ENCODE assay signal across 12 cellular contexts in the genomic region with DNA sequence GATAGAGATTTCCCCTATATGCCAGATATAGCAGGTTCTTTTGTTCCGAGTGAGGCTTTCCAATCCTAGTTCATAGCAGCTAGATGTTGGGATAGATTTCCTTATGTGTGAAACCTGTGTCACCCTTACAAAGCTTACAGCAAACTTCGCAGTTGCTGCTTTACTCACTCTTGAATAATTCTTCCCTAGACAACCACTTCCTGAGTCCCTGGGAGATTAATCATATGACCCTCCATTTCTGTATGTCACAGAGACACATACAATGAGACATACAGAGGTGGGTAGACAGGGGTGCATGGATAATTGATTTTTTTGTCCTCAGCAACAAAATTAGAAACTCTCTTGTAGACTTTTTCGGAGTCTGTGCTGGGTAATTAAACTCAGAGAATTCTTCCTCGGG.
DNase-seq lines count a peak whose midpoint lies in the region; ATAC-seq and TF ChIP-seq lines count a peak whose summit lies in the region.
"Had no signal": no experiment of that assay in that cellular context is flagged by ENCODE, and none has a peak within 500 bp of the region (broad histone marks: within the 10 kb centered on the region; RNA-seq: fewer than 3 reads in every experiment).

No MANE protein-coding gene starts in this region.

- no peaks in the 10 kb centered on the region for H3K27me3 Mint-ChIP-seq in immature natural killer cell (ENCODE audit: low read depth in 3 of 3)
- no peaks in the 10 kb centered on the region for H3K27me3 Mint-ChIP-seq in activated CD8-positive, alpha-beta T cell treated with anti-CD3 and anti-CD28 coated beads, Interleukin-2, amount 10 ng/mL, durations not matched to agents 7 days and 5 days (ENCODE audit: low read depth)

- TF ChIP-seq EP300 in tibial nerve (IDR thresholded peaks at IDR 0.05): no peak

- CTCF ChIA-PET in activated CD8-positive, alpha-beta T cell treated with anti-CD3 and anti-CD28 coated beads, Interleukin-2, amount 10 ng/mL, durations not matched to agents 7 days and 5 days (lab: Charles Lee): no interaction called here

- no peak overlapping the region for H3K27ac Mint-ChIP-seq in immature natural killer cell
- no peak overlapping the region for H3K27ac Mint-ChIP-seq in activated CD8-positive, alpha-beta T cell treated with anti-CD3 and anti-CD28 coated beads, Interleukin-2, amount 10 ng/mL, durations not matched to agents 7 days and 5 days

- H3K36me3 Mint-ChIP-seq in immature natural killer cell: no peaks in the 10 kb centered on the region
- H3K36me3 Mint-ChIP-seq in activated CD8-positive, alpha-beta T cell treated with anti-CD3 and anti-CD28 coated beads, Interleukin-2, amount 10 ng/mL, durations not matched to agents 7 days and 5 days (ENCODE audit: low read depth): no peaks in the 10 kb centered on the region

- peaks cover 0 to 11% (median 0%) of the 10 kb centered on the region in 4 donors for H3K4me1 ChIP-seq in tibial nerve
- H3K4me1 ChIP-seq: left lung had no signal

- no peaks in the 10 kb centered on the region for H3K27me3 ChIP-seq in tibial nerve
- H3K27me3 ChIP-seq: left lung had no signal

- DNase-seq in HS-5 (ENCODE audit: low read depth) (peak; percentile 73), amniotic epithelial cell (ENCODE audit: low read depth) (peak; percentile 53), glomerular visceral epithelial cell (ENCODE audit: extremely low spot score) (peak; percentile 74), stromal cell of bone marrow (ENCODE audit: low read depth) (peak; percentile 36), immature natural killer cell (no peak), tibial nerve (ENCODE audit: low spot score in 2 of 2) (no peak)
- no peak for DNase-seq in activated CD8-positive, alpha-beta T cell treated with anti-CD3 and anti-CD28 coated beads, Interleukin-2, amount 10 ng/mL, durations not matched to agents 7 days and 5 days
- DNase-seq: KBM-7; NCI-H2029 treated with DMSO at 0.1 percent for 48 hours; stimulated activated naive CD4-positive, alpha-beta T cell treated with Interleukin-2 at 50 U/mL for 16 hours had no signal

- WGBS in tibial nerve, 2 donors: 33 to 47% methylated on average over 4 of the region's 4 CpGs

- no peak overlapping the region for H3K4me3 ChIP-seq in tibial nerve
- H3K4me3 ChIP-seq: GM12878, left lung had no signal

- no peak overlapping the region for H3K27ac ChIP-seq in tibial nerve
- H3K27ac ChIP-seq: left lung had no signal

- H3K4me3 Mint-ChIP-seq in immature natural killer cell: no peak overlapping the region
- H3K4me3 Mint-ChIP-seq in activated CD8-positive, alpha-beta T cell treated with anti-CD3 and anti-CD28 coated beads, Interleukin-2, amount 10 ng/mL, durations not matched to agents 7 days and 5 days: no peak overlapping the region

- H3K4me1 Mint-ChIP-seq in immature natural killer cell: no peaks in the 10 kb centered on the region
- no peaks in the 10 kb centered on the region for H3K4me1 Mint-ChIP-seq in activated CD8-positive, alpha-beta T cell treated with anti-CD3 and anti-CD28 coated beads, Interleukin-2, amount 10 ng/mL, durations not matched to agents 7 days and 5 days (ENCODE audit: low read depth)

- peaks cover 0 to 15% (median 0%) of the 10 kb centered on the region in 4 donors for H3K9me3 ChIP-seq in tibial nerve

- TF ChIP-seq CTCF in tibial nerve (IDR thresholded peaks at IDR 0.05): no peak

- TF ChIP-seq POLR2A in tibial nerve (IDR thresholded peaks at IDR 0.05): no peak

- ATAC-seq in activated CD8-positive, alpha-beta T cell treated with anti-CD3 and anti-CD28 coated beads, Interleukin-2, amount 10 ng/mL, durations not matched to agents 7 days and 5 days: no peak
- ATAC-seq: GM12878, left lung had no signal

- H3K9me3 Mint-ChIP-seq in immature natural killer cell: peaks cover 0 to 14% (median 0%) of the 10 kb centered on the region in 6 donors
- no peaks in the 10 kb centered on the region for H3K9me3 Mint-ChIP-seq in activated CD8-positive, alpha-beta T cell treated with anti-CD3 and anti-CD28 coated beads, Interleukin-2, amount 10 ng/mL, durations not matched to agents 7 days and 5 days (ENCODE audit: insufficient read depth)

- no peaks in the 10 kb centered on the region for H3K36me3 ChIP-seq in tibial nerve
- H3K36me3 ChIP-seq: left lung had no signal

- POLR2A ChIA-PET in activated CD8-positive, alpha-beta T cell treated with anti-CD3 and anti-CD28 coated beads, Interleukin-2, amount 10 ng/mL, durations not matched to agents 7 days and 5 days (lab: Charles Lee): no interaction called here

Comparison
In these comparisons a context has a peak if more than half of its experiments do, and no peak if none do; other contexts are left out.
1. DNase-seq: peak in HS-5 (single experiment), amniotic epithelial cell (single experiment), glomerular visceral epithelial cell (single experiment) and stromal cell of bone marrow (single experiment); none in immature natural killer cell (0 of 3), activated CD8-positive, alpha-beta T cell treated with anti-CD3 and anti-CD28 coated beads, Interleukin-2, amount 10 ng/mL, durations not matched to agents 7 days and 5 days (single experiment) and tibial nerve (0 of 2).